ENCODE assay signal across 7 cellular contexts in genomic region chr6:75205776-75206334, GRCh38. TPM values are rescaled to one million over a fixed set of nuclear protein-coding genes. Genes with fewer than 3 reads are reported as not detected.
DNase-seq lines count a peak whose midpoint lies in the region; ATAC-seq and TF ChIP-seq lines count a peak whose summit lies in the region.

Gene COL12A1, minus strand, starts transcription at chr6:75206053. Its CDS starts 3,261 bp downstream, at chr6:75202792.

- H3K9me3 ChIP-seq in MM.1S (replicated peaks; ENCODE audit: insufficient read depth, low read length) (no peaks in the 10 kb centered on the region), heart right ventricle (no peaks in the 10 kb centered on the region), trophoblast cell (ENCODE audit: insufficient read depth, low read depth, low read length) (no peaks in the 10 kb centered on the region)

- no peak within 1 kb of the TSS for H3K23ac ChIP-seq in trophoblast cell (ENCODE audit: low read length)

- H2BK120ac ChIP-seq in trophoblast cell (ENCODE audit: insufficient read depth, low read length, poor library complexity) = peak within 1 kb of the TSS; percentile 60

- H3K27me3 ChIP-seq in MM.1S (replicated peaks; ENCODE audit: insufficient read depth, low read length) (peaks cover 29% of the 10 kb centered on the region), heart right ventricle (peaks cover 0 to 95% (median 60%) of the 10 kb centered on the region in 7 donors), trophoblast cell (ENCODE audit: insufficient read depth, low read length) (peaks cover 17% of the 10 kb centered on the region)

- peaks cover 4% of the 10 kb centered on the region; the same call in 1 of the 2 replicates for H3K4me1 ChIP-seq in MM.1S (ENCODE audit: low read length)
- H3K4me1 ChIP-seq in heart right ventricle = peaks cover 0 to 59% (median 38%) of the 10 kb centered on the region in 9 donors
- H3K4me1 ChIP-seq in trophoblast cell (ENCODE audit: control insufficient read depth in 1 of 2, insufficient read depth in 2 of 2, low read length in 2 of 2) = peaks cover 27 to 40% of the 10 kb centered on the region in 2 experiments

- H2AFZ ChIP-seq in MM.1S (ENCODE audit: low read length) (peak within 1 kb of the TSS; percentile 37; the same call in 1 of the 2 replicates), trophoblast cell (ENCODE audit: insufficient read depth, low read length, poor library complexity) (peak within 1 kb of the TSS; percentile 47)

- peak within 1 kb of the TSS; percentile 53 for H2BK12ac ChIP-seq in trophoblast cell (ENCODE audit: low read length)

- H3K4me2 ChIP-seq in MM.1S (ENCODE audit: low read depth, low read length) (peak within 1 kb of the TSS; percentile 68), trophoblast cell (ENCODE audit: low read length) (peak within 1 kb of the TSS; percentile 78)

- no peaks in the 10 kb centered on the region for H3K79me2 ChIP-seq in MM.1S (ENCODE audit: low read length)
- H3K79me2 ChIP-seq in trophoblast cell (ENCODE audit: control insufficient read depth, insufficient read depth, low read length, poor library complexity) = peaks cover 2% of the 10 kb centered on the region

- no peaks in the 10 kb centered on the region for H3F3A ChIP-seq in MM.1S (ENCODE audit: insufficient read depth, low read length)

- peak within 1 kb of the TSS; percentile 20 for H3K4ac ChIP-seq in trophoblast cell (ENCODE audit: low read depth, low read length)

- H2AK5ac ChIP-seq in trophoblast cell (ENCODE audit: low read length) = no peak within 1 kb of the TSS

- DNase-seq in GM03348 (ENCODE audit: low spot score) (peak; percentile 95), MM.1S (no peak), heart right ventricle (peak; percentile 84 to 88), trophoblast cell (peak; percentile 89 to 93)
- DNase-seq in effector CD8-positive, alpha-beta T cell (lab: John Stamatoyannopoulos, UW) = no peak

- TF ChIP-seq CTCF in MM.1S (IDR thresholded peaks at IDR 0.05; ENCODE audit: low read length) (no peak), heart right ventricle (IDR thresholded peaks at IDR 0.05) (peak in 1 of 9 donors; percentile 28)

- H3K9me2 ChIP-seq in MM.1S (replicated peaks; ENCODE audit: insufficient read depth, low read length) = no peaks in the 10 kb centered on the region

- peak within 1 kb of the TSS; percentile 50 for H3K14ac ChIP-seq in trophoblast cell (ENCODE audit: low read length)

- peak within 1 kb of the TSS; percentile 59 for H3K18ac ChIP-seq in trophoblast cell (ENCODE audit: low read length)

- H3K36me3 ChIP-seq in MM.1S (replicated peaks; ENCODE audit: insufficient read depth, low read length) = no peaks in the 10 kb centered on the region
- no peaks in the 10 kb centered on the region for H3K36me3 ChIP-seq in heart right ventricle
- no peaks in the 10 kb centered on the region for H3K36me3 ChIP-seq in trophoblast cell (ENCODE audit: control insufficient read depth in 1 of 2, insufficient read depth in 2 of 2, low read length in 2 of 2)

- H3K4me3 ChIP-seq in MM.1S (ENCODE audit: low read length) (peak within 1 kb of the TSS; percentile 44), heart right ventricle (peak within 1 kb of the TSS; percentile 41 to 82 (median 61)), trophoblast cell (ENCODE audit: low read depth, low read length) (peak within 1 kb of the TSS; percentile 79)

- H2BK5ac ChIP-seq in trophoblast cell (ENCODE audit: low read depth, low read length, poor library complexity) = peak within 1 kb of the TSS; percentile 28

- peaks cover 9% of the 10 kb centered on the region for H3K79me1 ChIP-seq in trophoblast cell (ENCODE audit: low read length)

- 0 to 1% (median 1%) methylated on average over 47 to 55 of the region's 55 CpGs for WGBS in adipose tissue, 3 donors
- 0 to 1% methylated on average over 55 of the region's 55 CpGs for WGBS in heart right ventricle, 2 donors
- WGBS in trophoblast cell (ENCODE audit: extremely low coverage, insufficient coverage, insufficient read length) = no CpG with 5 or more reads among the region's 55 CpGs

- intact Hi-C loops in heart right ventricle (cut with DNase I) = loop anchor here (2.0 to 10.0 kb wide), 21 partner anchors 311 to 1531 kb away; no protein-coding TSS in a partner anchor

- no peak within 1 kb of the TSS for H3K27ac ChIP-seq in MM.1S (ENCODE audit: low read length)
- no peak within 1 kb of the TSS for H3K27ac ChIP-seq in adipose tissue (ENCODE audit: low read depth, low read length)
- H3K27ac ChIP-seq in heart right ventricle = peak within 1 kb of the TSS; percentile 46 to 86 (median 70)
- H3K27ac ChIP-seq in trophoblast cell (ENCODE audit: low read depth, low read length) = peak within 1 kb of the TSS; percentile 80

- no peak within 1 kb of the TSS for H3K9ac ChIP-seq in MM.1S (ENCODE audit: low read length)
- H3K9ac ChIP-seq in trophoblast cell (ENCODE audit: low read length) = peak within 1 kb of the TSS; percentile 83

- H4K12ac ChIP-seq in trophoblast cell (ENCODE audit: low read depth, low read length) = peak within 1 kb of the TSS; percentile 4

- peak within 1 kb of the TSS; percentile 27 for H4K8ac ChIP-seq in trophoblast cell (ENCODE audit: low read depth, low read length)

- H4K91ac ChIP-seq in trophoblast cell (ENCODE audit: low read depth, low read length) = peak within 1 kb of the TSS; percentile 89

- H4K20me1 ChIP-seq in MM.1S (ENCODE audit: insufficient read depth, low read length) = no peaks in the 10 kb centered on the region

- peak; percentile 58 to 79 (median 70) for ATAC-seq in heart right ventricle
- no peak for ATAC-seq in HG02759 (IDR thresholded peaks at IDR 0.05; ENCODE audit: unreplicated experiment)

RNA-seq across cellular contexts. Expression of gene COL12A1, which starts in this region (rescaled TPM):
- 10 to 100 TPM in 2 of 3 donors, 1 to 10 TPM in 1; 4.2 to 55.7 (median 21.0) TPM for polyA plus RNA-seq in adipose tissue
- 10 to 100 TPM; 10.5 to 27.0 (median 19.0) TPM for total RNA-seq in heart right ventricle
- polyA plus RNA-seq in heart right ventricle = 1 to 10 TPM; 5.7 to 6.2 TPM
- 38.5 and 39.9 TPM in 2 replicates for polyA plus RNA-seq in trophoblast cell (2013)

Comparison
In these comparisons a context has a peak if more than half of its experiments do, and no peak if none do; other contexts are left out.
1. DNase-seq: peak in GM03348 (single experiment), heart right ventricle (2 of 2) and trophoblast cell (2 of 2); none in MM.1S (single experiment) and effector CD8-positive, alpha-beta T cell (single experiment).
2. H3K27ac ChIP-seq: peak in heart right ventricle (10 of 10) and trophoblast cell (single experiment); none in MM.1S (single experiment) and adipose tissue (single experiment).
3. Peak in every context shown above with its lines, with median percentiles within 50 percentile points of each other: H3K4me3 ChIP-seq.